ENCODE assay signal across 34 cellular contexts in genomic region chr7:156360835-156361234, GRCh38.
"Had no signal": no experiment of that assay in that cellular context is flagged by ENCODE, and none has a peak within 500 bp of the region (broad histone marks: within the 10 kb centered on the region; RNA-seq: fewer than 3 reads in every experiment).

No MANE protein-coding gene starts in this region.

- H3K27ac Mint-ChIP-seq: activated B cell treated with CpG ODN at 0.5 μM for 24 hours; activated CD4-positive, alpha-beta memory T cell treated with anti-CD3 and anti-CD28 coated beads for 36 hours; activated CD4-positive, alpha-beta T cell treated with anti-CD3 and anti-CD28 coated beads, Interleukin-2, amount 10 ng/mL, durations not matched to agents 24 days and 14 days; activated CD8-positive, alpha-beta T cell treated with anti-CD3 and anti-CD28 coated beads for 36 hours; activated naive CD4-positive, alpha-beta T cell treated with anti-CD3 and anti-CD28 coated beads for 36 hours; activated naive CD4-positive, alpha-beta T cell treated with anti-CD3 and anti-CD28 coated beads, Interleukin-2, amount 50 U/mL, for 72 hours; activated naive CD8-positive, alpha-beta T cell treated with anti-CD3 and anti-CD28 coated beads for 36 hours; activated T-cell treated with anti-CD3 and anti-CD28 coated beads, Interleukin-2, amount 50 U/mL, for 72 hours; activated T-helper 1 cell treated with anti-CD3 and anti-CD28 coated beads, Interleukin-12 subunit alpha, Interleukin-12 subunit beta, Interleukin-2, Interleukin-4 antibody, amounts not matched to agents 30 ng/mL and 10 ng/mL and 1 ng/mL, durations not matched to agents 14 hours and 24 hours and 36 hours; activated T-helper 17 cell treated with anti-CD3 and anti-CD28 coated beads, Interleukin-2, amount 50 U/mL, for 72 hours; T-helper 1 cell treated with Interleukin-12 subunit alpha and Interleukin-12 subunit beta and Interleukin-4 antibody, amounts not matched to agents 30 μg/mL and 1 μg/mL, for 36 hours; T-helper 2 cell treated with Interferon-gamma antibody and Interleukin-4, amounts not matched to agents 5 μg/mL and 100 μg/mL, for 36 hours had no signal

- H3K4me1 ChIP-seq: adrenal gland, body of pancreas, breast epithelium had no signal

- H3K9me3 Mint-ChIP-seq: activated B cell treated with CpG ODN at 0.5 μM for 24 hours; activated CD4-positive, alpha-beta memory T cell treated with anti-CD3 and anti-CD28 coated beads for 36 hours; activated CD4-positive, alpha-beta T cell treated with anti-CD3 and anti-CD28 coated beads, Interleukin-2, amount 10 ng/mL, durations not matched to agents 24 days and 14 days; activated CD8-positive, alpha-beta T cell treated with anti-CD3 and anti-CD28 coated beads for 36 hours; activated naive CD4-positive, alpha-beta T cell treated with anti-CD3 and anti-CD28 coated beads for 36 hours; activated naive CD4-positive, alpha-beta T cell treated with anti-CD3 and anti-CD28 coated beads, Interleukin-2, amount 50 U/mL, for 72 hours; activated naive CD8-positive, alpha-beta T cell treated with anti-CD3 and anti-CD28 coated beads for 36 hours; activated T-cell treated with anti-CD3 and anti-CD28 coated beads, Interleukin-2, amount 50 U/mL, for 4 hours; activated T-cell treated with anti-CD3 and anti-CD28 coated beads, Interleukin-2, amount 50 U/mL, for 72 hours; activated T-helper 1 cell treated with anti-CD3 and anti-CD28 coated beads, Interleukin-12 subunit alpha, Interleukin-12 subunit beta, Interleukin-2, Interleukin-4 antibody, amounts not matched to agents 30 ng/mL and 10 ng/mL and 1 ng/mL, durations not matched to agents 14 hours and 24 hours and 36 hours; activated T-helper 17 cell treated with anti-CD3 and anti-CD28 coated beads, Interleukin-2, amount 50 U/mL, for 72 hours; T-helper 1 cell treated with Interleukin-12 subunit alpha and Interleukin-12 subunit beta and Interleukin-4 antibody, amounts not matched to agents 30 μg/mL and 1 μg/mL, for 36 hours; T-helper 2 cell treated with Interferon-gamma antibody and Interleukin-4, amounts not matched to agents 5 μg/mL and 100 μg/mL, for 36 hours had no signal

- ATAC-seq: activated CD8-positive, alpha-beta T cell treated with anti-CD3 and anti-CD28 coated beads for 36 hours; activated naive CD4-positive, alpha-beta T cell treated with anti-CD3 and anti-CD28 coated beads, Interleukin-2, amount 50 U/mL, for 72 hours; activated T-cell treated with anti-CD3 and anti-CD28 coated beads, Interleukin-2, amount 50 U/mL, for 4 hours; activated T-cell treated with anti-CD3 and anti-CD28 coated beads, Interleukin-2, amount 50 U/mL, for 72 hours; activated T-helper 17 cell treated with anti-CD3 and anti-CD28 coated beads, Interleukin-2, amount 50 U/mL, for 72 hours; body of pancreas had no signal

- DNase-seq: activated B cell treated with CpG ODN at 0.5 μM for 24 hours; activated CD4-positive, alpha-beta memory T cell treated with anti-CD3 and anti-CD28 coated beads for 36 hours; activated CD4-positive, alpha-beta T cell treated with anti-CD3 and anti-CD28 coated beads for 4 hours; activated CD4-positive, alpha-beta T cell treated with anti-CD3 and anti-CD28 coated beads, Interleukin-2, amount 10 ng/mL, durations not matched to agents 24 days and 14 days; activated CD4-positive, alpha-beta T cell treated with anti-CD3 and anti-CD28 coated beads, Interleukin-2, amount 50 U/mL, for 1 hour; activated CD4-positive, alpha-beta T cell treated with anti-CD3 and anti-CD28 coated beads, Interleukin-2, amount 50 U/mL, for 4 hours; activated CD4-positive, CD25-positive, alpha-beta regulatory T cell treated with anti-CD3 and anti-CD28 coated beads, Interleukin-2, amount 50 U/mL, for 72 hours; activated CD8-positive, alpha-beta memory T cell treated with anti-CD3 and anti-CD28 coated beads, Interleukin-2, amount 50 U/mL, for 4 hours; activated CD8-positive, alpha-beta T cell treated with anti-CD3 and anti-CD28 coated beads for 36 hours; activated effector memory CD4-positive, alpha-beta T cell treated with anti-CD3 and anti-CD28 coated beads, Interleukin-2, amount 50 U/mL, for 16 hours; activated gamma-delta T cell treated with Interleukin-2 at 50 U/mL for 16 hours; activated naive CD4-positive, alpha-beta T cell; activated naive CD4-positive, alpha-beta T cell treated with anti-CD3 and anti-CD28 coated beads for 36 hours; activated naive CD4-positive, alpha-beta T cell treated with anti-CD3 and anti-CD28 coated beads, Interleukin-2, amount 50 U/mL, for 16 hours; activated naive CD8-positive, alpha-beta T cell treated with anti-CD3 and anti-CD28 coated beads for 36 hours; activated T-cell treated with anti-CD3 and anti-CD28 coated beads for 4 hours; activated T-cell treated with anti-CD3 and anti-CD28 coated beads, Interleukin-2, amount 50 U/mL, for 1 hour; activated T-cell treated with anti-CD3 and anti-CD28 coated beads, Interleukin-2, amount 50 U/mL, for 4 hours; activated T-cell treated with anti-CD3 and anti-CD28 coated beads, Interleukin-2, amount 50 U/mL, for 72 hours; adrenal gland; amniotic stem cell; aorta; body of pancreas; brain microvascular endothelial cell; central memory CD4-positive, alpha-beta T cell; T-helper 2 cell; T-helper 9 cell had no signal

- H3K27me3 Mint-ChIP-seq: activated B cell treated with CpG ODN at 0.5 μM for 24 hours; activated CD4-positive, alpha-beta memory T cell treated with anti-CD3 and anti-CD28 coated beads for 36 hours; activated CD4-positive, alpha-beta T cell treated with anti-CD3 and anti-CD28 coated beads, Interleukin-2, amount 10 ng/mL, durations not matched to agents 24 days and 14 days; activated CD8-positive, alpha-beta T cell treated with anti-CD3 and anti-CD28 coated beads for 36 hours; activated naive CD8-positive, alpha-beta T cell treated with anti-CD3 and anti-CD28 coated beads for 36 hours had no signal

- H3K27me3 ChIP-seq: adrenal gland, body of pancreas, brain microvascular endothelial cell, breast epithelium had no signal

- H3K4me3 Mint-ChIP-seq: activated B cell treated with CpG ODN at 0.5 μM for 24 hours; activated CD4-positive, alpha-beta memory T cell treated with anti-CD3 and anti-CD28 coated beads for 36 hours; activated CD4-positive, alpha-beta T cell treated with anti-CD3 and anti-CD28 coated beads, Interleukin-2, amount 10 ng/mL, durations not matched to agents 24 days and 14 days; activated CD8-positive, alpha-beta T cell treated with anti-CD3 and anti-CD28 coated beads for 36 hours; activated naive CD4-positive, alpha-beta T cell treated with anti-CD3 and anti-CD28 coated beads for 36 hours; activated naive CD8-positive, alpha-beta T cell treated with anti-CD3 and anti-CD28 coated beads for 36 hours; activated T-cell treated with anti-CD3 and anti-CD28 coated beads, Interleukin-2, amount 50 U/mL, for 4 hours; activated T-cell treated with anti-CD3 and anti-CD28 coated beads, Interleukin-2, amount 50 U/mL, for 72 hours; activated T-helper 1 cell treated with anti-CD3 and anti-CD28 coated beads, Interleukin-12 subunit alpha, Interleukin-12 subunit beta, Interleukin-2, Interleukin-4 antibody, amounts not matched to agents 30 ng/mL and 10 ng/mL and 1 ng/mL, durations not matched to agents 14 hours and 24 hours and 36 hours; activated T-helper 17 cell treated with anti-CD3 and anti-CD28 coated beads, Interleukin-2, amount 50 U/mL, for 72 hours; T-helper 1 cell treated with Interleukin-12 subunit alpha and Interleukin-12 subunit beta and Interleukin-4 antibody, amounts not matched to agents 30 μg/mL and 1 μg/mL, for 36 hours; T-helper 2 cell treated with Interferon-gamma antibody and Interleukin-4, amounts not matched to agents 5 μg/mL and 100 μg/mL, for 36 hours had no signal

- H3K4me1 Mint-ChIP-seq: activated B cell treated with CpG ODN at 0.5 μM for 24 hours; activated CD4-positive, alpha-beta T cell treated with anti-CD3 and anti-CD28 coated beads, Interleukin-2, amount 10 ng/mL, durations not matched to agents 24 days and 14 days; activated naive CD8-positive, alpha-beta T cell treated with anti-CD3 and anti-CD28 coated beads for 36 hours; activated T-helper 17 cell treated with anti-CD3 and anti-CD28 coated beads, Interleukin-2, amount 50 U/mL, for 72 hours had no signal

- H3K27ac ChIP-seq: adrenal gland, body of pancreas, brain microvascular endothelial cell, breast epithelium, VCaP had no signal

- H3K4me3 ChIP-seq: adrenal gland, body of pancreas, breast epithelium had no signal

- H3K36me3 Mint-ChIP-seq: activated CD4-positive, alpha-beta memory T cell treated with anti-CD3 and anti-CD28 coated beads for 36 hours; activated naive CD4-positive, alpha-beta T cell treated with anti-CD3 and anti-CD28 coated beads, Interleukin-2, amount 50 U/mL, for 72 hours; activated naive CD8-positive, alpha-beta T cell treated with anti-CD3 and anti-CD28 coated beads for 36 hours had no signal

- H3K9me3 ChIP-seq: adrenal gland, body of pancreas, breast epithelium had no signal

- H3K36me3 ChIP-seq: adrenal gland, brain microvascular endothelial cell, breast epithelium had no signal
